13 cellular contexts compared by ENCODE assay signal in genomic region chr20:20731945-20732296, GRCh38. TPM values are rescaled to one million over a fixed set of nuclear protein-coding genes. Genes with fewer than 3 reads are reported as not detected.
DNase-seq lines count a peak whose midpoint lies in the region; ATAC-seq and TF ChIP-seq lines count a peak whose summit lies in the region.
"Had no signal": no experiment of that assay in that cellular context is flagged by ENCODE, and none has a peak within 500 bp of the region (broad histone marks: within the 10 kb centered on the region; RNA-seq: fewer than 3 reads in every experiment).

No MANE protein-coding gene starts in this region.

- H3K36me3 Mint-ChIP-seq in activated CD4-positive, alpha-beta memory T cell treated with anti-CD3 and anti-CD28 coated beads, Interleukin-2, amount 10 ng/mL, durations not matched to agents 7 days and 5 days (ENCODE audit: low read depth) = no peaks in the 10 kb centered on the region
- H3K36me3 Mint-ChIP-seq in mesothelial cell of epicardium = no peaks in the 10 kb centered on the region

- no peak for TF ChIP-seq CTCF in RWPE1 (conservative IDR thresholded peaks at IDR 0.05; ENCODE audit: low read depth)
- TF ChIP-seq CTCF in epithelial cell of proximal tubule (conservative IDR thresholded peaks at IDR 0.05; ENCODE audit: low read depth, low read length) = no peak
- TF ChIP-seq CTCF in omental fat pad (IDR thresholded peaks at IDR 0.05) = no peak
- TF ChIP-seq CTCF in mesothelial cell of epicardium (IDR thresholded peaks at IDR 0.05; ENCODE audit: unreplicated experiment) = no peak

- POLR2A ChIA-PET in RWPE1 (lab: Yijun Ruan, JAX; ENCODE audit: low non-redundant PET) = no interaction called here
- POLR2A ChIA-PET in activated CD4-positive, alpha-beta memory T cell treated with anti-CD3 and anti-CD28 coated beads, Interleukin-2, amount 10 ng/mL, durations not matched to agents 7 days and 5 days (lab: Charles Lee) = no interaction called here

- no peak overlapping the region for H3K4me3 Mint-ChIP-seq in activated CD4-positive, alpha-beta memory T cell treated with anti-CD3 and anti-CD28 coated beads, Interleukin-2, amount 10 ng/mL, durations not matched to agents 7 days and 5 days
- no peak overlapping the region for H3K4me3 Mint-ChIP-seq in mesothelial cell of epicardium
- H3K4me3 Mint-ChIP-seq: activated CD4-positive, alpha-beta T cell treated with anti-CD3 and anti-CD28 coated beads, Interleukin-2, amount 10 ng/mL, durations not matched to agents 24 days and 14 days had no signal

- no peak overlapping the region for H3K27ac Mint-ChIP-seq in activated CD4-positive, alpha-beta memory T cell treated with anti-CD3 and anti-CD28 coated beads, Interleukin-2, amount 10 ng/mL, durations not matched to agents 7 days and 5 days
- H3K27ac Mint-ChIP-seq in mesothelial cell of epicardium = no peak overlapping the region
- H3K27ac Mint-ChIP-seq: activated CD4-positive, alpha-beta T cell treated with anti-CD3 and anti-CD28 coated beads, Interleukin-2, amount 10 ng/mL, durations not matched to agents 24 days and 14 days had no signal

- no peaks in the 10 kb centered on the region for H3K9me3 Mint-ChIP-seq in activated CD4-positive, alpha-beta memory T cell treated with anti-CD3 and anti-CD28 coated beads, Interleukin-2, amount 10 ng/mL, durations not matched to agents 7 days and 5 days
- no peaks in the 10 kb centered on the region for H3K9me3 Mint-ChIP-seq in mesothelial cell of epicardium
- H3K9me3 Mint-ChIP-seq: activated CD4-positive, alpha-beta T cell treated with anti-CD3 and anti-CD28 coated beads, Interleukin-2, amount 10 ng/mL, durations not matched to agents 24 days and 14 days had no signal

- ATAC-seq in omental fat pad (ENCODE audit: low FRiP score) (peak; percentile 86), SK-N-SH treated with all-trans-retinoic acid at 6 μM for 48 hours (no peak)

- peaks cover 9% of the 10 kb centered on the region for H3K4me1 Mint-ChIP-seq in activated CD4-positive, alpha-beta memory T cell treated with anti-CD3 and anti-CD28 coated beads, Interleukin-2, amount 10 ng/mL, durations not matched to agents 7 days and 5 days
- H3K4me1 Mint-ChIP-seq in mesothelial cell of epicardium = no peaks in the 10 kb centered on the region

- peaks cover 7% of the 10 kb centered on the region for H3K27me3 Mint-ChIP-seq in activated CD4-positive, alpha-beta memory T cell treated with anti-CD3 and anti-CD28 coated beads, Interleukin-2, amount 10 ng/mL, durations not matched to agents 7 days and 5 days
- H3K27me3 Mint-ChIP-seq in mesothelial cell of epicardium (ENCODE audit: low read depth) = peaks cover 10% of the 10 kb centered on the region

- no peak overlapping the region for H3K27ac ChIP-seq in RWPE1

- peak; percentile 56 for DNase-seq in H4 (ENCODE audit: low spot score)
- DNase-seq in RWPE1 (ENCODE audit: low spot score) = peak; percentile 55
- DNase-seq in epithelial cell of proximal tubule (ENCODE audit: low read depth) = peak; percentile 46
- DNase-seq in omental fat pad (ENCODE audit: low spot score) = no peak
- no peak for DNase-seq in activated CD4-positive, alpha-beta memory T cell treated with anti-CD3 and anti-CD28 coated beads, Interleukin-2, amount 10 ng/mL, durations not matched to agents 7 days and 5 days
- DNase-seq in mucosa of gallbladder (ENCODE audit: low spot score) = no peak
- no peak for DNase-seq in mesothelial cell of epicardium (ENCODE audit: low spot score in 2 of 2, unreplicated experiment in 2 of 2)
- DNase-seq: activated CD4-positive, alpha-beta T cell treated with anti-CD3 and anti-CD28 coated beads, Interleukin-2, amount 10 ng/mL, durations not matched to agents 24 days and 14 days; activated gamma-delta T cell treated with Interleukin-2 at 50 U/mL for 16 hours; foreskin melanocyte; occipital lobe; stimulated activated CD4-positive, alpha-beta T cell treated with anti-CD3 and anti-CD28 coated beads, Interleukin-1b, Interleukin-23, amount 100 ng/mL, for 48 hours had no signal

- CTCF ChIA-PET in RWPE1 (lab: Yijun Ruan, JAX) = no interaction called here
- CTCF ChIA-PET in activated CD4-positive, alpha-beta memory T cell treated with anti-CD3 and anti-CD28 coated beads, Interleukin-2, amount 10 ng/mL, durations not matched to agents 7 days and 5 days (lab: Charles Lee) = no interaction called here

- H3K4me3 ChIP-seq in epithelial cell of proximal tubule (ENCODE audit: low read depth, low read length) = no peak overlapping the region

TF ChIP-seq in SK-N-SH treated with all-trans-retinoic acid at 6 μM for 48 hours, 23 proteins besides CTCF, POLR2A, EP300 and RAD21 (continues in another document):
- TF ChIP-seq TOX (CRISPR knock-in tag; IDR thresholded peaks at IDR 0.05; ENCODE audit: borderline replicate concordance) = no peak
- TF ChIP-seq ZNF565 (CRISPR knock-in tag; conservative IDR thresholded peaks at IDR 0.05; ENCODE audit: low read depth) = no peak
- TF ChIP-seq, protein P1, sequence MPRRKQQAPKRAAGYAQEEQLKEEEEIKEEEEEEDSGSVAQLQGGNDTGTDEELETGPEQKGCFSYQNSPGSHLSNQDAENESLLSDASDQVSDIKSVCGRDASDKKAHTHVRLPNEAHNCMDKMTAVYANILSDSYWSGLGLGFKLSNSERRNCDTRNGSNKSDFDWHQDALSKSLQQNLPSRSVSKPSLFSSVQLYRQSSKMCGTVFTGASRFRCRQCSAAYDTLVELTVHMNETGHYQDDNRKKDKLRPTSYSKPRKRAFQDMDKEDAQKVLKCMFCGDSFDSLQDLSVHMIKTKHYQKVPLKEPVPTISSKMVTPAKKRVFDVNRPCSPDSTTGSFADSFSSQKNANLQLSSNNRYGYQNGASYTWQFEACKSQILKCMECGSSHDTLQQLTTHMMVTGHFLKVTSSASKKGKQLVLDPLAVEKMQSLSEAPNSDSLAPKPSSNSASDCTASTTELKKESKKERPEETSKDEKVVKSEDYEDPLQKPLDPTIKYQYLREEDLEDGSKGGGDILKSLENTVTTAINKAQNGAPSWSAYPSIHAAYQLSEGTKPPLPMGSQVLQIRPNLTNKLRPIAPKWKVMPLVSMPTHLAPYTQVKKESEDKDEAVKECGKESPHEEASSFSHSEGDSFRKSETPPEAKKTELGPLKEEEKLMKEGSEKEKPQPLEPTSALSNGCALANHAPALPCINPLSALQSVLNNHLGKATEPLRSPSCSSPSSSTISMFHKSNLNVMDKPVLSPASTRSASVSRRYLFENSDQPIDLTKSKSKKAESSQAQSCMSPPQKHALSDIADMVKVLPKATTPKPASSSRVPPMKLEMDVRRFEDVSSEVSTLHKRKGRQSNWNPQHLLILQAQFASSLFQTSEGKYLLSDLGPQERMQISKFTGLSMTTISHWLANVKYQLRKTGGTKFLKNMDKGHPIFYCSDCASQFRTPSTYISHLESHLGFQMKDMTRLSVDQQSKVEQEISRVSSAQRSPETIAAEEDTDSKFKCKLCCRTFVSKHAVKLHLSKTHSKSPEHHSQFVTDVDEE (CRISPR knock-in tag; IDR thresholded peaks at IDR 0.05) = no peak
- TF ChIP-seq SNAI2 (CRISPR knock-in tag; IDR thresholded peaks at IDR 0.05) = no peak
- no peak for TF ChIP-seq PPARA (CRISPR knock-in tag; IDR thresholded peaks at IDR 0.05; ENCODE audit: borderline replicate concordance)
- no peak for TF ChIP-seq ZNF70 (CRISPR knock-in tag; IDR thresholded peaks at IDR 0.05)
- TF ChIP-seq ZFP3 (CRISPR knock-in tag; IDR thresholded peaks at IDR 0.05) = no peak
- TF ChIP-seq PATZ1 (CRISPR knock-in tag; IDR thresholded peaks at IDR 0.05; ENCODE audit: borderline replicate concordance) = no peak
- TF ChIP-seq, protein P2, sequence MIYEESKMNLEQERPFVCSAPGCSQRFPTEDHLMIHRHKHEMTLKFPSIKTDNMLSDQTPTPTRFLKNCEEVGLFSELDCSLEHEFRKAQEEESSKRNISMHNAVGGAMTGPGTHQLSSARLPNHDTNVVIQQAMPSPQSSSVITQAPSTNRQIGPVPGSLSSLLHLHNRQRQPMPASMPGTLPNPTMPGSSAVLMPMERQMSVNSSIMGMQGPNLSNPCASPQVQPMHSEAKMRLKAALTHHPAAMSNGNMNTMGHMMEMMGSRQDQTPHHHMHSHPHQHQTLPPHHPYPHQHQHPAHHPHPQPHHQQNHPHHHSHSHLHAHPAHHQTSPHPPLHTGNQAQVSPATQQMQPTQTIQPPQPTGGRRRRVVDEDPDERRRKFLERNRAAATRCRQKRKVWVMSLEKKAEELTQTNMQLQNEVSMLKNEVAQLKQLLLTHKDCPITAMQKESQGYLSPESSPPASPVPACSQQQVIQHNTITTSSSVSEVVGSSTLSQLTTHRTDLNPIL (CRISPR knock-in tag; IDR thresholded peaks at IDR 0.05; ENCODE audit: low read depth) = no peak
- TF ChIP-seq OSR1 (CRISPR knock-in tag; IDR thresholded peaks at IDR 0.05) = no peak
- TF ChIP-seq ISL1 (CRISPR knock-in tag; IDR thresholded peaks at IDR 0.05) = no peak

RNA-seq across cellular contexts. Expression of gene RALGAPA2, which starts 19.5 kb away (rescaled TPM):
- 2.4 and 4.5 TPM in 2 replicates for total RNA-seq in H4 (2014; rRNA removed; shearing (Covaris generic))
- 7.4 and 13.8 TPM in 2 replicates for total RNA-seq in epithelial cell of proximal tubule
- 100 to 1,000 TPM in 1 of 4 donors, 10 to 100 TPM in 3; 35.1 to 109 (median 59.6) TPM for total RNA-seq in omental fat pad
- total RNA-seq in activated CD4-positive, alpha-beta memory T cell treated with anti-CD3 and anti-CD28 coated beads, Interleukin-2, amount 10 ng/mL, durations not matched to agents 7 days and 5 days = 10 to 100 TPM; 16.5 to 20.6 TPM
- 76.9 TPM for total RNA-seq in mucosa of gallbladder
- 26.8 to 27.8 TPM (median 27.5 TPM) in 3 replicates for total RNA-seq in mesothelial cell of epicardium

Comparison
In these comparisons a context has a peak if more than half of its experiments do, and no peak if none do; other contexts are left out.
1. DNase-seq: peak in H4 (single experiment), RWPE1 (single experiment) and epithelial cell of proximal tubule (single experiment); none in omental fat pad (single experiment), activated CD4-positive, alpha-beta memory T cell treated with anti-CD3 and anti-CD28 coated beads, Interleukin-2, amount 10 ng/mL, durations not matched to agents 7 days and 5 days (single experiment), mucosa of gallbladder (single experiment) and mesothelial cell of epicardium (0 of 2).